ENCODE assay signal across 1 cellular context in the genomic region with DNA sequence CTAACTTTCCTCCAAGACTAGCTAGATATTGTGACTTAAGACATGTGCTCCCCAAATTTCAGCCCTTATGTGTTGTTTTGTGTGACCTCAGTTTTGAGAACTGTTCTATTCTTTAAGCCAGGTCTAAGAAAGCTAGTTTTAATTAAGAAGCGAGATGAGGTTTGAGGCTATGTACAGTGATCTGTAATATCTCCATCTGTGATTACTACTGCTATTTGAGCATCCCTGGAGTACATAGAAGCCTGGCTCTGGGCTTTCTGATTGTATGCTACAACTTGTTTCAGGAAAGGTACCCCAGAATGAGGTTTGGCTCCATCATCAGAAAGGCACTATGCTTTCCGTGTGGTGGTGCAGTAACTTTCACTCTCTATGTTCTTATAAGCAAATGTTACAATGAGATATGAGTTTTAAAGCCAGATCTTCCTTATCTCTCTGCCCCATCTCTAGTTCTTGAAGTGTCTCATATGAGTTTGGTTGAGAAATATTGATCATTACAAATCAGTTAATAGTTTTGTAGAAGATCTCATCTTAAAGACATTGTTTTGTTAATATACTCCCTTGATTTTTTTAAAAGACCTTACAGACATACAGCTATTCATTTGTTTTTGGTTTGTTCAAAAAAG.
TF ChIP-seq lines count a peak whose summit lies in the region.

No MANE protein-coding gene starts in this region.

TF ChIP-seq in H1, 55 proteins besides CTCF, POLR2A, EP300 and RAD21:
- no peak for TF ChIP-seq USF2 (IDR thresholded peaks at IDR 0.05; ENCODE audit: low read length)
- no peak for TF ChIP-seq NANOG (IDR thresholded peaks at IDR 0.05; ENCODE audit: insufficient read depth, low read depth, low read length, poor library complexity, severe bottlenecking)
- TF ChIP-seq, protein P1, sequence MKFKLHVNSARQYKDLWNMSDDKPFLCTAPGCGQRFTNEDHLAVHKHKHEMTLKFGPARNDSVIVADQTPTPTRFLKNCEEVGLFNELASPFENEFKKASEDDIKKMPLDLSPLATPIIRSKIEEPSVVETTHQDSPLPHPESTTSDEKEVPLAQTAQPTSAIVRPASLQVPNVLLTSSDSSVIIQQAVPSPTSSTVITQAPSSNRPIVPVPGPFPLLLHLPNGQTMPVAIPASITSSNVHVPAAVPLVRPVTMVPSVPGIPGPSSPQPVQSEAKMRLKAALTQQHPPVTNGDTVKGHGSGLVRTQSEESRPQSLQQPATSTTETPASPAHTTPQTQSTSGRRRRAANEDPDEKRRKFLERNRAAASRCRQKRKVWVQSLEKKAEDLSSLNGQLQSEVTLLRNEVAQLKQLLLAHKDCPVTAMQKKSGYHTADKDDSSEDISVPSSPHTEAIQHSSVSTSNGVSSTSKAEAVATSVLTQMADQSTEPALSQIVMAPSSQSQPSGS (IDR thresholded peaks at IDR 0.05; ENCODE audit: low read length) = no peak
- no peak for TF ChIP-seq ZNF274 (IDR thresholded peaks at IDR 0.05; ENCODE audit: borderline replicate concordance, extremely low read depth, low read length)
- no peak for TF ChIP-seq TEAD4 (IDR thresholded peaks at IDR 0.05; ENCODE audit: low read depth, low read length)
- no peak for TF ChIP-seq SUZ12 (IDR thresholded peaks at IDR 0.05; ENCODE audit: low read length)
- no peak for TF ChIP-seq EZH2 (IDR thresholded peaks at IDR 0.05; ENCODE audit: low read depth, low read length, severe bottlenecking)
- no peak for TF ChIP-seq E2F6 (IDR thresholded peaks at IDR 0.05)
- no peak for TF ChIP-seq CBX8 (IDR thresholded peaks at IDR 0.05; ENCODE audit: borderline replicate concordance, low read depth, low read length)
- TF ChIP-seq RFX5 (IDR thresholded peaks at IDR 0.05; ENCODE audit: borderline replicate concordance, low read depth, low read length) = no peak
- TF ChIP-seq CHD1 (IDR thresholded peaks at IDR 0.05; ENCODE audit: low read depth, low read length) = no peak
- no peak for TF ChIP-seq YY1 (IDR thresholded peaks at IDR 0.05; ENCODE audit: low read depth, low read length)
- no peak for TF ChIP-seq NRF1 (IDR thresholded peaks at IDR 0.05; ENCODE audit: low read depth, low read length)
- TF ChIP-seq JUND (IDR thresholded peaks at IDR 0.05; ENCODE audit: low read length) = no peak
- no peak for TF ChIP-seq TBP (IDR thresholded peaks at IDR 0.05; ENCODE audit: low read depth, low read length)
- TF ChIP-seq, protein P2, sequence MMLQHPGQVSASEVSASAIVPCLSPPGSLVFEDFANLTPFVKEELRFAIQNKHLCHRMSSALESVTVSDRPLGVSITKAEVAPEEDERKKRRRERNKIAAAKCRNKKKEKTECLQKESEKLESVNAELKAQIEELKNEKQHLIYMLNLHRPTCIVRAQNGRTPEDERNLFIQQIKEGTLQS (IDR thresholded peaks at IDR 0.05; ENCODE audit: insufficient read depth, low read depth, low read length) = no peak
